Comparison of ENCODE assay signal across 30 cellular contexts in the genomic region with DNA sequence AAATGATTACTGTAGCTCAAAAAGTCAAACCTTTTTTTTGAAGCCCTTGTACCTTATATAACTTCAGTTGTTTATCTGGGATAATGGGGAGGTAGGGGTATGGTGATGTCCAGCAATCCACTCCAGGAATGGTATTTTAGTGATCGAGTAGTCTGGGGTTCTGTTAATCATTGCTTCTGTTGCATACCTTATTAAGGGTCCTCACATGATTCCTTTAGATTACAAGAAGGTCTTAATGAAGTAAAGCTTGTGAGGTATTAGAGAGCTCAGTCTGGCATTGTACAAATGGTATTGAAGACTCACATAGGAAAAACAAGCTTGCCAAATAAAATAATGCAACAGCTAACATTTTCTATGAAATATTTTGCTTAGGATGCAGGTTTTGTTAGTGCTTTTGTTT.
"Had no signal": no experiment of that assay in that cellular context is flagged by ENCODE, and none has a peak within 500 bp of the region (broad histone marks: within the 10 kb centered on the region; RNA-seq: fewer than 3 reads in every experiment).

No MANE protein-coding gene starts in this region.

- DNase-seq: naive thymus-derived CD4-positive, alpha-beta T cell; natural killer cell; nephron progenitor cell; nucleus accumbens; pancreas; psoas muscle; retina; right cardiac atrium; spleen; stimulated activated CD4-positive, alpha-beta T cell treated with anti-CD3 and anti-CD28 coated beads, Interleukin-12 subunit alpha, Interleukin-12 subunit beta, amount 100 ng/mL, for 4 hours; stimulated activated CD4-positive, alpha-beta T cell treated with anti-CD3 and anti-CD28 coated beads, Interleukin-1b, Interleukin-23, amount 100 ng/mL, for 48 hours; stimulated activated CD4-positive, alpha-beta T cell treated with anti-CD3 and anti-CD28 coated beads, Interleukin-4, amount 100 ng/mL, for 1 hour; stimulated activated CD4-positive, alpha-beta T cell treated with anti-CD3 and anti-CD28 coated beads, Interleukin-4, amount 100 ng/mL, for 4 hours; stimulated activated CD8-positive, alpha-beta memory T cell treated with anti-CD3 and anti-CD28 coated beads, Interleukin-4, amount 100 ng/mL, for 48 hours; stimulated activated naive CD4-positive, alpha-beta T cell; stimulated activated naive CD8-positive, alpha-beta T cell treated with anti-CD3 and anti-CD28 coated beads, Interleukin-15, amount 100 ng/mL, for 72 hours; stimulated activated naive CD8-positive, alpha-beta T cell treated with anti-CD3 and anti-CD28 coated beads, Interleukin-15, Interleukin-2, amounts not matched to agents 100 U/mL and 50 U/mL, for 24 hours; substantia nigra; testis; tibial artery; transverse colon; upper lobe of right lung; uterus had no signal

- H3K4me3 Mint-ChIP-seq: naive thymus-derived CD4-positive, alpha-beta T cell; natural killer cell; nephron progenitor cell; neural crest cell; stimulated activated memory B cell treated with anti-CD40 and anti-IgM and Interleukin-4, amounts not matched to agents 10 μg/mL and 1 μg/mL and 100 μg/mL, for 72 hours; stimulated activated naive CD8-positive, alpha-beta T cell treated with anti-CD3 and anti-CD28 coated beads, Interleukin-15, amount 100 ng/mL, for 72 hours; type B pancreatic cell had no signal

- H3K4me1 Mint-ChIP-seq: naive thymus-derived CD4-positive, alpha-beta T cell; natural killer cell; stimulated activated naive CD8-positive, alpha-beta T cell treated with anti-CD3 and anti-CD28 coated beads, Interleukin-15, amount 100 ng/mL, for 72 hours had no signal

- H3K9me3 Mint-ChIP-seq: natural killer cell; nephron progenitor cell; neural crest cell; stimulated activated memory B cell treated with anti-CD40 and anti-IgM and Interleukin-4, amounts not matched to agents 10 μg/mL and 1 μg/mL and 100 μg/mL, for 72 hours; stimulated activated naive CD8-positive, alpha-beta T cell treated with anti-CD3 and anti-CD28 coated beads, Interleukin-15, amount 100 ng/mL, for 72 hours; type B pancreatic cell had no signal

- H3K27me3 Mint-ChIP-seq: naive thymus-derived CD4-positive, alpha-beta T cell; stimulated activated memory B cell treated with anti-CD40 and anti-IgM and Interleukin-4, amounts not matched to agents 10 μg/mL and 1 μg/mL and 100 μg/mL, for 72 hours; stimulated activated naive CD8-positive, alpha-beta T cell treated with anti-CD3 and anti-CD28 coated beads, Interleukin-15, amount 100 ng/mL, for 72 hours; type B pancreatic cell had no signal

- H3K27ac Mint-ChIP-seq: naive thymus-derived CD4-positive, alpha-beta T cell; natural killer cell; nephron progenitor cell; stimulated activated memory B cell treated with anti-CD40 and anti-IgM and Interleukin-4, amounts not matched to agents 10 μg/mL and 1 μg/mL and 100 μg/mL, for 72 hours; stimulated activated naive CD8-positive, alpha-beta T cell treated with anti-CD3 and anti-CD28 coated beads, Interleukin-15, amount 100 ng/mL, for 72 hours; type B pancreatic cell had no signal

- H3K36me3 Mint-ChIP-seq: naive thymus-derived CD4-positive, alpha-beta T cell; natural killer cell; stimulated activated memory B cell treated with anti-CD40 and anti-IgM and Interleukin-4, amounts not matched to agents 10 μg/mL and 1 μg/mL and 100 μg/mL, for 72 hours; type B pancreatic cell had no signal

- H3K4me3 ChIP-seq: pancreas, psoas muscle, skin epidermis, smooth muscle cell, spleen, suprapubic skin, testis, tibial artery, transverse colon, upper lobe of right lung, uterus had no signal

- ATAC-seq: naive thymus-derived CD4-positive, alpha-beta T cell; natural killer cell; psoas muscle; right cardiac atrium; sciatic nerve; stimulated activated memory B cell treated with anti-CD40 and anti-IgM and Interleukin-4, amounts not matched to agents 10 μg/mL and 1 μg/mL and 100 μg/mL, for 72 hours; stimulated activated naive CD8-positive, alpha-beta T cell treated with anti-CD3 and anti-CD28 coated beads, Interleukin-15, amount 100 ng/mL, for 72 hours; stimulated activated naive CD8-positive, alpha-beta T cell treated with anti-CD3 and anti-CD28 coated beads, Interleukin-15, Interleukin-2, amounts not matched to agents 100 U/mL and 50 U/mL, for 24 hours; upper lobe of right lung had no signal
